Comparison of ENCODE assay signal across 5 cellular contexts in the genomic region with DNA sequence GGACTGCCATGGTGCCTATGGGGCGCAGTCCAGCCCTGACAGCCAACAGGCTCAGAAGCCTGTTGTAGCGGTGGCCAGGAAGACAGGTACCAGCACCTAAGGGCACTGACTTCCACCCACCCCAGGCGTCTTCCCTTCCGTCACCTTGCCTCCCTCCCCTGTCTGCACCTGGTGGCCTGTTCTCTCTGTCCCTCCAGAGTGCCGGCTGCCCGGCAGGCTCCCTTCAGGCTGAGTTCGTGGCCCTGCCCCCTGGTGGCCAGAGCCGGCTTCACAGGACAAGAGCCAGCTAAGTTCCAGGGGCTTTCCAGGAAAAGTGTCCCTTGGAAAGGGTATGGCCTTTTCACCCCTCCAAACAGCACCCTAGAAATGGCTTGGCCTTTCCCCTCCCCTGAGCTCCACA. TPM values are rescaled to one million over a fixed set of nuclear protein-coding genes. Genes with fewer than 3 reads are reported as not detected.
"Had no signal": no experiment of that assay in that cellular context is flagged by ENCODE, and none has a peak within 500 bp of the region (broad histone marks: within the 10 kb centered on the region; RNA-seq: fewer than 3 reads in every experiment).

No MANE protein-coding gene starts in this region.

RNA-seq across cellular contexts. Expression of gene GOLGA8T, which starts 15.0 kb away (rescaled TPM):
- total RNA-seq: activated T-cell treated with anti-CD3 and anti-CD28 coated beads, Interleukin-2, amount 50 U/mL, for 4 hours; LHCN-M2; M059J; PC-9; RPMI7951 had no signal
